ENCODE assay signal across 2 cellular contexts in the genomic region with DNA sequence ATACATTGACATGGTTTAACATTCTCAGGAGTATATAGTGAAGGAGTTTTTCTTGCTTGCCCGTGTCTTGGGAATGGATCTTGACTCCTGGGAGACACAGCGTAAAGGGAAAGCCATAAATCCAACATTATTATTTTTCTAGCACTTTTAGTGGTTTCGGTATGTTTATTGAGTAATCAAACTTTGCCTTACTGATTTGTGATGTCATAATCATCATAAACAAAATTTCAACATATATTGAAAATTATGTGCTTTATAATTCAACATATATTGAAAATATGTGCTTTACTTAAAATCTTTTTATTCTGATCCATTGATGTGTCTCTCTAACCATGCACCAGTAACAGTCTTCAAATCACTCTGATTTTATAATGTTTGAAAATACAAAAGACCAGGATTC.
TF ChIP-seq lines count a peak whose summit lies in the region.

No MANE protein-coding gene starts in this region.

TF ChIP-seq in SK-N-SH treated with all-trans-retinoic acid at 6 μM for 48 hours, 23 proteins besides CTCF, POLR2A, EP300 and RAD21 (continued from another document):
- TF ChIP-seq, protein P1, sequence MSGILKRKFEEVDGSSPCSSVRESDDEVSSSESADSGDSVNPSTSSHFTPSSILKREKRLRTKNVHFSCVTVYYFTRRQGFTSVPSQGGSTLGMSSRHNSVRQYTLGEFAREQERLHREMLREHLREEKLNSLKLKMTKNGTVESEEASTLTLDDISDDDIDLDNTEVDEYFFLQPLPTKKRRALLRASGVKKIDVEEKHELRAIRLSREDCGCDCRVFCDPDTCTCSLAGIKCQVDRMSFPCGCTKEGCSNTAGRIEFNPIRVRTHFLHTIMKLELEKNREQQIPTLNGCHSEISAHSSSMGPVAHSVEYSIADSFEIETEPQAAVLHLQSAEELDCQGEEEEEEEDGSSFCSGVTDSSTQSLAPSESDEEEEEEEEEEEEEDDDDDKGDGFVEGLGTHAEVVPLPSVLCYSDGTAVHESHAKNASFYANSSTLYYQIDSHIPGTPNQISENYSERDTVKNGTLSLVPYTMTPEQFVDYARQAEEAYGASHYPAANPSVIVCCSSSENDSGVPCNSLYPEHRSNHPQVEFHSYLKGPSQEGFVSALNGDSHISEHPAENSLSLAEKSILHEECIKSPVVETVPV (CRISPR knock-in tag; IDR thresholded peaks at IDR 0.05), result no peak
- TF ChIP-seq, protein P2, sequence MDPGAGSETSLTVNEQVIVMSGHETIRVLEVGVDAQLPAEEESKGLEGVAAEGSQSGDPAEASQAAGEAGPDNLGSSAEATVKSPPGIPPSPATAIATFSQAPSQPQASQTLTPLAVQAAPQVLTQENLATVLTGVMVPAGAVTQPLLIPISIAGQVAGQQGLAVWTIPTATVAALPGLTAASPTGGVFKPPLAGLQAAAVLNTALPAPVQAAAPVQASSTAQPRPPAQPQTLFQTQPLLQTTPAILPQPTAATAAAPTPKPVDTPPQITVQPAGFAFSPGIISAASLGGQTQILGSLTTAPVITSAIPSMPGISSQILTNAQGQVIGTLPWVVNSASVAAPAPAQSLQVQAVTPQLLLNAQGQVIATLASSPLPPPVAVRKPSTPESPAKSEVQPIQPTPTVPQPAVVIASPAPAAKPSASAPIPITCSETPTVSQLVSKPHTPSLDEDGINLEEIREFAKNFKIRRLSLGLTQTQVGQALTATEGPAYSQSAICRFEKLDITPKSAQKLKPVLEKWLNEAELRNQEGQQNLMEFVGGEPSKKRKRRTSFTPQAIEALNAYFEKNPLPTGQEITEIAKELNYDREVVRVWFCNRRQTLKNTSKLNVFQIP (CRISPR knock-in tag; IDR thresholded peaks at IDR 0.05; ENCODE audit: borderline replicate concordance, low read depth), result no peak
- TF ChIP-seq GLIS3 (CRISPR knock-in tag; IDR thresholded peaks at IDR 0.05) (no peak), ZNF565 (CRISPR knock-in tag; conservative IDR thresholded peaks at IDR 0.05; ENCODE audit: low read depth) (no peak), TCF4 (CRISPR knock-in tag; IDR thresholded peaks at IDR 0.05; ENCODE audit: borderline replicate concordance) (no peak)

TF ChIP-seq in HCT116, 20 proteins besides CTCF, POLR2A, EP300 and RAD21 (continued from another document):
- TF ChIP-seq, protein P3, sequence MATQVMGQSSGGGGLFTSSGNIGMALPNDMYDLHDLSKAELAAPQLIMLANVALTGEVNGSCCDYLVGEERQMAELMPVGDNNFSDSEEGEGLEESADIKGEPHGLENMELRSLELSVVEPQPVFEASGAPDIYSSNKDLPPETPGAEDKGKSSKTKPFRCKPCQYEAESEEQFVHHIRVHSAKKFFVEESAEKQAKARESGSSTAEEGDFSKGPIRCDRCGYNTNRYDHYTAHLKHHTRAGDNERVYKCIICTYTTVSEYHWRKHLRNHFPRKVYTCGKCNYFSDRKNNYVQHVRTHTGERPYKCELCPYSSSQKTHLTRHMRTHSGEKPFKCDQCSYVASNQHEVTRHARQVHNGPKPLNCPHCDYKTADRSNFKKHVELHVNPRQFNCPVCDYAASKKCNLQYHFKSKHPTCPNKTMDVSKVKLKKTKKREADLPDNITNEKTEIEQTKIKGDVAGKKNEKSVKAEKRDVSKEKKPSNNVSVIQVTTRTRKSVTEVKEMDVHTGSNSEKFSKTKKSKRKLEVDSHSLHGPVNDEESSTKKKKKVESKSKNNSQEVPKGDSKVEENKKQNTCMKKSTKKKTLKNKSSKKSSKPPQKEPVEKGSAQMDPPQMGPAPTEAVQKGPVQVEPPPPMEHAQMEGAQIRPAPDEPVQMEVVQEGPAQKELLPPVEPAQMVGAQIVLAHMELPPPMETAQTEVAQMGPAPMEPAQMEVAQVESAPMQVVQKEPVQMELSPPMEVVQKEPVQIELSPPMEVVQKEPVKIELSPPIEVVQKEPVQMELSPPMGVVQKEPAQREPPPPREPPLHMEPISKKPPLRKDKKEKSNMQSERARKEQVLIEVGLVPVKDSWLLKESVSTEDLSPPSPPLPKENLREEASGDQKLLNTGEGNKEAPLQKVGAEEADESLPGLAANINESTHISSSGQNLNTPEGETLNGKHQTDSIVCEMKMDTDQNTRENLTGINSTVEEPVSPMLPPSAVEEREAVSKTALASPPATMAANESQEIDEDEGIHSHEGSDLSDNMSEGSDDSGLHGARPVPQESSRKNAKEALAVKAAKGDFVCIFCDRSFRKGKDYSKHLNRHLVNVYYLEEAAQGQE (IDR thresholded peaks at IDR 0.05; ENCODE audit: low read depth), result no peak
- TF ChIP-seq FOSL1 (IDR thresholded peaks at IDR 0.05; ENCODE audit: low read depth) (no peak), ZFX (IDR thresholded peaks at IDR 0.05) (no peak), TCF7L2 (IDR thresholded peaks at IDR 0.05; ENCODE audit: borderline replicate concordance, extremely low read depth, insufficient read depth, insufficient read length) (no peak)
